Comparison of ENCODE assay signal across 10 cellular contexts in the genomic region with DNA sequence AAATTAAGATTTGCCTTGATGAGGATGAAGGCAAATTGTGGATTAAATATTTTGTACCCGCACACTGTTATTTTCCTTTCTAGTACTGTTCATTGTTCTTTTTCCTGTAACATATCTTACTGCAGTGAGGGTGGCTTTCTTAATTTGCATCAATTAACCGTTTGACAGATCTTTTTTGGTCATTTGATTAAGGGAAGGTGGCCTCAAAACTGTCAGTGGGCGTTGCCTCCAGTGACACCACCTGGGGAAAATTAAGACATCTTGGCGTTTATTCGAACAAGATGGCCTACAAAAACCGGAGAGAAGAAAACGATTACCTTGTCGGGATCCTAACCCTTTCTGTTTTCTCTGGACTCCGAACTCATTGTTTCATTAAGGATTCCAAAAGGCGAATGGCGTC. TPM values are rescaled to one million over a fixed set of nuclear protein-coding genes. Genes with fewer than 3 reads are reported as not detected.
DNase-seq lines count a peak whose midpoint lies in the region; ATAC-seq and TF ChIP-seq lines count a peak whose summit lies in the region.
"Had no signal": no experiment of that assay in that cellular context is flagged by ENCODE, and none has a peak within 500 bp of the region (broad histone marks: within the 10 kb centered on the region; RNA-seq: fewer than 3 reads in every experiment).

No MANE protein-coding gene starts in this region.

- H3K9ac ChIP-seq in HUES64 (ENCODE audit: low read depth, low read length), result peak overlapping the region; percentile 81

- WGBS in HUES64, result 57% methylated on average over 10 of the region's 11 CpGs

- H3K9me3 ChIP-seq in HUES64 (ENCODE audit: insufficient read depth, low read depth, low read length), result no peaks in the 10 kb centered on the region

- H3K27me3 Mint-ChIP-seq in natural killer cell (ENCODE audit: low read depth in 2 of 2), result peaks cover 17 to 20% of the 10 kb centered on the region in 2 donors

- peaks cover 65% of the 10 kb centered on the region for H3K4me1 ChIP-seq in HUES64 (ENCODE audit: insufficient read depth, low read length)

- H3K27ac ChIP-seq in HUES64 (ENCODE audit: low read depth, low read length), result no peak overlapping the region

- DNase-seq in BJ (ENCODE audit: low read depth) (no peak), cerebellar cortex (ENCODE audit: low spot score) (peak; percentile 57), natural killer cell (no peak), erythroblast (lab: John Stamatoyannopoulos, UW) (no peak), activated gamma-delta T cell treated with Interleukin-2 at 50 U/mL for 16 hours (no peak)
- no peak for DNase-seq in activated CD4-positive, alpha-beta T cell treated with anti-CD3 and anti-CD28 coated beads for 4 hours
- DNase-seq in stimulated activated CD4-positive, alpha-beta T cell treated with anti-CD3 and anti-CD28 coated beads, Interleukin-4, amount 100 ng/mL, for 24 hours, result no peak
- DNase-seq: activated effector memory CD4-positive, alpha-beta T cell treated with anti-CD3 and anti-CD28 coated beads, Interleukin-2, amount 50 U/mL, for 16 hours had no signal

- intact Hi-C loops in natural killer cell (cut with micrococcal nuclease), result no loop called here

- H3K27ac Mint-ChIP-seq in natural killer cell, result no peak overlapping the region

- no peaks in the 10 kb centered on the region for H3K36me3 Mint-ChIP-seq in natural killer cell

- POLR2A ChIA-PET in BJ (lab: Charles Lee), result no interaction called here

- H3K4me1 Mint-ChIP-seq in natural killer cell, result peaks cover 0 to 18% of the 10 kb centered on the region in 2 donors

- TF ChIP-seq CTCF in BJ (IDR thresholded peaks at IDR 0.05; ENCODE audit: insufficient read depth, low read depth, low read length) (no peak), natural killer cell (IDR thresholded peaks at IDR 0.05) (no peak)

- no peak for TF ChIP-seq POLR2A in erythroblast (IDR thresholded peaks at IDR 0.05; ENCODE audit: low read length)

- ATAC-seq in natural killer cell, result no peak
- ATAC-seq: Right ventricle myocardium inferior had no signal

- H3K4me3 ChIP-seq in BJ (ENCODE audit: low read depth, low read length), result peak overlapping the region; percentile 96
- H3K4me3 ChIP-seq in HUES64 (ENCODE audit: low read length), result peak overlapping the region; percentile 95

- H3K4me3 Mint-ChIP-seq in natural killer cell, result peak overlapping the region; percentile 63

- H3K27me3 ChIP-seq in BJ (ENCODE audit: control insufficient read depth, insufficient read depth, low read length) (no peaks in the 10 kb centered on the region), HUES64 (ENCODE audit: insufficient read depth, low read length) (no peaks in the 10 kb centered on the region)

- H3K9me3 Mint-ChIP-seq in natural killer cell, result no peaks in the 10 kb centered on the region

- H3K36me3 ChIP-seq in BJ (ENCODE audit: control insufficient read depth, insufficient read depth, low read length) (no peaks in the 10 kb centered on the region), HUES64 (ENCODE audit: insufficient read depth, low read length) (peaks cover 3% of the 10 kb centered on the region; the same call in 1 of the 2 replicates)

- CTCF ChIA-PET in BJ (lab: Yijun Ruan, JAX), result no interaction called here

RNA-seq across cellular contexts. Expression of a gene that starts 2.0 kb away (rescaled TPM):
- 48.7 and 71.9 TPM in 2 replicates for polyA plus RNA-seq in BJ (2011; rRNA removed)
- 7.6 and 9.9 TPM in 2 replicates for polyA minus RNA-seq in BJ (2011; rRNA and poly(A)+ RNA removed)
- polyA plus RNA-seq in HUES64 (2013, experiment 1 of 2), result 118 TPM
- 134 TPM for polyA plus RNA-seq in HUES64 (2013, experiment 2 of 2)
- 10 to 100 TPM in 1 of 3 donors, 1 to 10 TPM in 2; 1.3 to 10.7 (median 2.5) TPM for total RNA-seq in natural killer cell
